Comparison of ENCODE assay signal across 1 cellular context in genomic region chr7:35691827-35692307, GRCh38.
TF ChIP-seq lines count a peak whose summit lies in the region.

No MANE protein-coding gene starts in this region.

TF ChIP-seq in K562, 482 proteins besides CTCF, POLR2A, EP300 and RAD21 (continued from another document and continues in another):
- TF ChIP-seq UBTF (IDR thresholded peaks at IDR 0.05; ENCODE audit: borderline replicate concordance in 1 of 2, low read depth in 2 of 2, low read length in 2 of 2) = 0 out of 4 replicates have a peak, but pooled peaks of 1 of the 2 experiments have one; percentile 40
- peak; percentile 47; the same call in 1 of the 2 replicates for TF ChIP-seq MGA (IDR thresholded peaks at IDR 0.05)
- TF ChIP-seq ZNF324 (CRISPR knock-in tag; IDR thresholded peaks at IDR 0.05) = no peak
- TF ChIP-seq ZFP36 (IDR thresholded peaks at IDR 0.05; ENCODE audit: low read depth, low read length, partially characterized antibody) = peak; percentile 97
- TF ChIP-seq JUND (IDR thresholded peaks at IDR 0.05; ENCODE audit: borderline replicate concordance, low read depth, low read length) = 0 out of 2 replicates have a peak, but pooled peaks have one; percentile 9
- no peak; the same call in 2 of the 3 replicates for TF ChIP-seq JUND (tag; IDR thresholded peaks at IDR 0.05; ENCODE audit: borderline replicate concordance, low read depth, low read length)
- 0 out of 2 replicates have a peak, but pooled peaks have one; percentile 37 for TF ChIP-seq ZNF12 (CRISPR knock-in tag; IDR thresholded peaks at IDR 0.05)
- peak in 1 of 2 experiments; percentile 40 for TF ChIP-seq E2F6 (IDR thresholded peaks at IDR 0.05; ENCODE audit: borderline replicate concordance in 1 of 2, extremely low read depth in 1 of 2, insufficient read depth in 1 of 2, insufficient read length in 1 of 2, low read depth in 1 of 2, low read length in 1 of 2, poor library complexity in 1 of 2, severe bottlenecking in 1 of 2)
- TF ChIP-seq HDAC1 (IDR thresholded peaks at IDR 0.05) = peak in 1 of 2 experiments; percentile 52; a peak in 1 of 4 replicates
- TF ChIP-seq ZNF395 (CRISPR knock-in tag; IDR thresholded peaks at IDR 0.05) = 0 out of 2 replicates have a peak, but pooled peaks have one; percentile 59
- peak; percentile 91 for TF ChIP-seq CBX5 (IDR thresholded peaks at IDR 0.05; ENCODE audit: borderline replicate concordance, low read depth)
- TF ChIP-seq TAL1 (IDR thresholded peaks at IDR 0.05) = peak; percentile 55; the same call in 1 of the 2 replicates
- no peak for TF ChIP-seq SMARCB1 (IDR thresholded peaks at IDR 0.05; ENCODE audit: insufficient read length, low read depth)
- TF ChIP-seq ZNF24 (IDR thresholded peaks at IDR 0.05) = 0 out of 2 replicates have a peak, but pooled peaks have one; percentile 7
- 0 out of 2 replicates have a peak, but pooled peaks have one; percentile 34 for TF ChIP-seq NBN (IDR thresholded peaks at IDR 0.05; ENCODE audit: low read depth)
- TF ChIP-seq BRD9 (IDR thresholded peaks at IDR 0.05; ENCODE audit: low read depth, partially characterized antibody) = no peak
- 0 out of 2 replicates have a peak, but pooled peaks have one; percentile 22 for TF ChIP-seq KLF13 (tag; IDR thresholded peaks at IDR 0.05; ENCODE audit: borderline replicate concordance, low read depth)
- peak in 1 of 2 experiments; percentile 38; a peak in 1 of 4 replicates for TF ChIP-seq KDM1A (IDR thresholded peaks at IDR 0.05)
- no peak for TF ChIP-seq ATF3 (IDR thresholded peaks at IDR 0.05)
- TF ChIP-seq ATF3 (CRISPR knock-in tag; conservative IDR thresholded peaks at IDR 0.05) = 0 out of 2 replicates have a peak, but pooled peaks have one; percentile 15
- TF ChIP-seq TRIM24 (IDR thresholded peaks at IDR 0.05) = peak; percentile 34 to 66; a peak in 3 of 4 replicates
- no peak for TF ChIP-seq RBM14 (IDR thresholded peaks at IDR 0.05; ENCODE audit: borderline replicate concordance, insufficient read depth, low read depth, low read length)
- TF ChIP-seq CBX3 (IDR thresholded peaks at IDR 0.05; ENCODE audit: borderline replicate concordance in 1 of 2, low read length in 2 of 2) = peak in 1 of 2 experiments; percentile 99; a peak in 2 of 3 replicates
- no peak for TF ChIP-seq SMAD1 (IDR thresholded peaks at IDR 0.05; ENCODE audit: low read depth, low read length, partially characterized antibody)
- TF ChIP-seq HMBOX1 (IDR thresholded peaks at IDR 0.05) = peak; percentile 98
- no peak for TF ChIP-seq E2F5 (CRISPR knock-in tag; IDR thresholded peaks at IDR 0.05)
- TF ChIP-seq GABPB1 (CRISPR knock-in tag; IDR thresholded peaks at IDR 0.05) = no peak
- TF ChIP-seq CTBP1 (IDR thresholded peaks at IDR 0.05; ENCODE audit: borderline replicate concordance) = peak; percentile 55; the same call in 1 of the 2 replicates
- TF ChIP-seq STAT5A (IDR thresholded peaks at IDR 0.05; ENCODE audit: borderline replicate concordance, low read length) = peak; percentile 48; the same call in 1 of the 2 replicates
- TF ChIP-seq RCOR1 (IDR thresholded peaks at IDR 0.05; ENCODE audit: borderline replicate concordance in 1 of 2, low read depth in 2 of 2, low read length in 2 of 2) = peak in 1 of 2 experiments; percentile 41; a peak in 1 of 4 replicates
- TF ChIP-seq BRF1 (IDR thresholded peaks at IDR 0.05; ENCODE audit: borderline replicate concordance, extremely low read depth, insufficient read length) = no peak
- TF ChIP-seq ZNF766 (CRISPR knock-in tag; conservative IDR thresholded peaks at IDR 0.05) = 0 out of 2 replicates have a peak, but pooled peaks have one; percentile 34
- TF ChIP-seq ZBTB17 (CRISPR knock-in tag; IDR thresholded peaks at IDR 0.05) = no peak
- TF ChIP-seq NCOA2 (IDR thresholded peaks at IDR 0.05; ENCODE audit: partially characterized antibody in 2 of 2) = no peak
- TF ChIP-seq PML (IDR thresholded peaks at IDR 0.05; ENCODE audit: low read length) = 0 out of 2 replicates have a peak, but pooled peaks have one; percentile 26
- TF ChIP-seq MNT (conservative IDR thresholded peaks at IDR 0.05) = 0 out of 4 replicates have a peak, but pooled peaks of 1 of the 2 experiments have one; percentile 42
- peak; percentile 15; the same call in 1 of the 2 replicates for TF ChIP-seq L3MBTL2 (IDR thresholded peaks at IDR 0.05)
